Comparison of ENCODE assay signal across 30 cellular contexts in the genomic region with DNA sequence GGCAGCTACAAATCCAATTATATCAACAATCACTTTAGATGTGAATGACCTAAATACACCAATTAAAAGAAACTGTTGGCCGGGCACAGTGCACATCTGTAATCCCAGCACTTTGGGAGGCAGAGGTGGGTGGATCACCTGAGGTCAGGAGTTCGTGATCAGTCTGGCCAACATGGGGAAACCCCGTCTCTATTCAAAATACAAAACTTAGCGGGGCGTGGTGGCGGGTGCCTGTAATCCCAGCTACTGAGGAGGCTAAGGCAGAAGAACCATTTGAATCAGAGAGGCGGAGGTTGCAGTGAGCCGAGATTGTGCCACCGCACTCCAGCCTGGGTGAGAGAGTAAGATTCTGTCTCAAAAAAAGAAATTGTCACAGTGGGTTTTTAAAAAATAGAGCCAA.
"Had no signal": no experiment of that assay in that cellular context is flagged by ENCODE, and none has a peak within 500 bp of the region (broad histone marks: within the 10 kb centered on the region; RNA-seq: fewer than 3 reads in every experiment).

No MANE protein-coding gene starts in this region.

- H3K9me3 ChIP-seq: pancreas, prostate gland, suprapubic skin had no signal

- H3K4me1 ChIP-seq: prostate gland, uterus had no signal

- ATAC-seq: left cardiac atrium; left lobe of liver; left ventricle myocardium superior; lower lobe of right lung; naive thymus-derived CD8-positive, alpha-beta T cell; pancreas; right cardiac atrium; stimulated activated effector memory CD8-positive, alpha-beta T cell treated with anti-CD3 and anti-CD28 coated beads, Interleukin-12 subunit alpha, Interleukin-12 subunit beta, amount 100 ng/mL, for 72 hours had no signal

- H3K36me3 ChIP-seq: pancreas, prostate gland, uterus had no signal

- H3K4me3 ChIP-seq: lower lobe of right lung, pancreas, prostate gland, sigmoid colon, spleen, suprapubic skin, thoracic aorta, tibial artery, uterus had no signal

- H3K9me3 Mint-ChIP-seq: stimulated activated effector memory CD8-positive, alpha-beta T cell treated with anti-CD3 and anti-CD28 coated beads, Interleukin-12 subunit alpha, Interleukin-12 subunit beta, amount 100 ng/mL, for 72 hours; type B pancreatic cell had no signal

- H3K4me3 Mint-ChIP-seq: naive thymus-derived CD8-positive, alpha-beta T cell; nephron; neural crest cell; stimulated activated effector memory CD8-positive, alpha-beta T cell treated with anti-CD3 and anti-CD28 coated beads, Interleukin-12 subunit alpha, Interleukin-12 subunit beta, amount 100 ng/mL, for 72 hours; stimulated activated naive CD8-positive, alpha-beta T cell treated with anti-CD3 and anti-CD28 coated beads, Interleukin-15, Interleukin-2, amounts not matched to agents 100 ng/mL and 50 ng/mL, for 24 hours; type B pancreatic cell had no signal

- DNase-seq: hippocampal formation; kidney glomerular epithelial cell; left cardiac atrium; left ventricle myocardium superior; lower lobe of right lung; mammary epithelial cell; mesenchymal stem cell; naive thymus-derived CD8-positive, alpha-beta T cell; nucleus accumbens; pancreas; posterior cingulate gyrus; retina; right cardiac atrium; sigmoid colon; small intestine; spleen; stimulated activated CD4-positive, alpha-beta T cell treated with anti-CD3 and anti-CD28 coated beads, Interleukin-4, amount 100 ng/mL, for 24 hours; stimulated activated naive CD4-positive, alpha-beta T cell; tibial artery; uterus had no signal

- H3K27ac Mint-ChIP-seq: nephron; stimulated activated effector memory CD8-positive, alpha-beta T cell treated with anti-CD3 and anti-CD28 coated beads, Interleukin-12 subunit alpha, Interleukin-12 subunit beta, amount 100 ng/mL, for 72 hours; stimulated activated naive CD8-positive, alpha-beta T cell treated with anti-CD3 and anti-CD28 coated beads, Interleukin-15, Interleukin-2, amounts not matched to agents 100 ng/mL and 50 ng/mL, for 24 hours; type B pancreatic cell had no signal

- H3K27ac ChIP-seq: lower lobe of right lung, pancreas, prostate gland, spleen, suprapubic skin, thoracic aorta, tibial artery had no signal

- H3K27me3 Mint-ChIP-seq: naive thymus-derived CD8-positive, alpha-beta T cell; stimulated activated naive CD8-positive, alpha-beta T cell treated with anti-CD3 and anti-CD28 coated beads, Interleukin-15, Interleukin-2, amounts not matched to agents 100 ng/mL and 50 ng/mL, for 24 hours; type B pancreatic cell had no signal

- H3K27me3 ChIP-seq: pancreas, sigmoid colon, spleen, suprapubic skin, tibial artery had no signal

- FAIRE-seq: keratinocyte, pancreas, small intestine had no signal
